29 cellular contexts compared by ENCODE assay signal in genomic region chr5:14229181-14229580, GRCh38.
DNase-seq lines count a peak whose midpoint lies in the region; ATAC-seq and TF ChIP-seq lines count a peak whose summit lies in the region.
"Had no signal": no experiment of that assay in that cellular context is flagged by ENCODE, and none has a peak within 500 bp of the region (broad histone marks: within the 10 kb centered on the region; RNA-seq: fewer than 3 reads in every experiment).

No MANE protein-coding gene starts in this region.

- H3K4me1 ChIP-seq in IMR-90 (ENCODE audit: control insufficient read depth, insufficient read depth, low read length) (peaks cover 44% of the 10 kb centered on the region), heart left ventricle (peaks cover 3 to 65% (median 23%) of the 10 kb centered on the region in 12 donors), osteoblast (ENCODE audit: insufficient read depth, low read length) (peaks cover 34% of the 10 kb centered on the region)

- H3K56ac ChIP-seq in IMR-90 (ENCODE audit: extremely low read depth, insufficient read depth, low read length) = no peak overlapping the region

- H3K4me2 ChIP-seq in IMR-90 (ENCODE audit: low read depth, low read length) = peak overlapping the region; percentile 46; the same call in 1 of the 2 replicates
- H3K4me2 ChIP-seq in osteoblast (ENCODE audit: insufficient read depth, low read length) = no peak overlapping the region

- no peak overlapping the region for H3K9ac ChIP-seq in IMR-90 (ENCODE audit: low read depth, low read length)
- H3K9ac ChIP-seq: GM23248 had no signal

- H4K5ac ChIP-seq in IMR-90 (ENCODE audit: low read depth, low read length) = no peak overlapping the region

- H3K23ac ChIP-seq in IMR-90 (ENCODE audit: low read depth, low read length) = no peak overlapping the region

- ATAC-seq in GM18868 (IDR thresholded peaks at IDR 0.05; ENCODE audit: unreplicated experiment) (peak; percentile 70), IMR-90 (ENCODE audit: low read depth) (no peak), heart left ventricle (peak; percentile 74 to 91 (median 86)), HG03439 (IDR thresholded peaks at IDR 0.05; ENCODE audit: unreplicated experiment) (no peak), HG03378 (IDR thresholded peaks at IDR 0.05; ENCODE audit: unreplicated experiment) (no peak)
- ATAC-seq: activated naive CD8-positive, alpha-beta T cell treated with anti-CD3 and anti-CD28 coated beads, Interleukin-2, amount 50 U/mL, for 24 hours; gastroesophageal sphincter; K562; natural killer cell; stimulated activated effector memory CD8-positive, alpha-beta T cell treated with anti-CD3 and anti-CD28 coated beads, Interleukin-12 subunit alpha, Interleukin-12 subunit beta, amount 100 ng/mL, for 72 hours had no signal

- H2BK20ac ChIP-seq in IMR-90 (ENCODE audit: low read depth, low read length) = no peak overlapping the region

- TF ChIP-seq POLR2A in IMR-90 (IDR thresholded peaks at IDR 0.05; ENCODE audit: low read depth, low read length) (no peak), heart left ventricle (IDR thresholded peaks at IDR 0.05) (no peak)

- no peak for TF ChIP-seq RAD21 in IMR-90 (IDR thresholded peaks at IDR 0.05; ENCODE audit: low read length)

- in situ Hi-C loops in IMR-90 (cut with MboI; ENCODE audit: low sequenced_read_pairs) = no loop called here

- no peak overlapping the region for H2AK5ac ChIP-seq in IMR-90 (ENCODE audit: low read depth, low read length)

- no TSS peak for BruUV-seq in IMR-90 (replicated peaks; lab: Mats Ljungman, UMichigan)

- intact Hi-C loops in IMR-90 (cut with micrococcal nuclease) (no loop called here), heart left ventricle (cut with DNase I) (no loop called here)

- H2AFZ ChIP-seq in IMR-90 (replicated peaks; ENCODE audit: low read length, poor library complexity) = no peak overlapping the region
- H2AFZ ChIP-seq in osteoblast (ENCODE audit: low read length) = no peak overlapping the region
- H2AFZ ChIP-seq: GM23248 had no signal

- no peak overlapping the region for H4K91ac ChIP-seq in IMR-90 (ENCODE audit: insufficient read depth, low read depth, low read length)

- POLR2A ChIA-PET in IMR-90 (lab: Charles Lee; ENCODE audit: unreplicated experiment) = no interaction called here

- CTCF ChIA-PET in IMR-90 (lab: Yijun Ruan, JAX) = no interaction called here

- H2BK120ac ChIP-seq in IMR-90 (ENCODE audit: low read depth, low read length) = no peak overlapping the region

- peaks cover 54% of the 10 kb centered on the region for H3K9me1 ChIP-seq in IMR-90 (ENCODE audit: insufficient read depth, low read length)

- H3K27me3 ChIP-seq in IMR-90 (ENCODE audit: control insufficient read depth, insufficient read depth, low read length) (no peaks in the 10 kb centered on the region), heart left ventricle (no peaks in the 10 kb centered on the region), osteoblast (ENCODE audit: insufficient read depth, low read length) (no peaks in the 10 kb centered on the region)
- H3K27me3 ChIP-seq: gastroesophageal sphincter had no signal

- no peak overlapping the region for H3K27ac ChIP-seq in IMR-90 (ENCODE audit: insufficient read depth, low read length)
- H3K27ac ChIP-seq in heart left ventricle = peak overlapping the region in 1 of 12 donors; percentile 6
- peak overlapping the region; percentile 17 for H3K27ac ChIP-seq in osteoblast (ENCODE audit: low read depth, low read length)
- H3K27ac ChIP-seq: gastroesophageal sphincter, GM23248, WERI-Rb-1 had no signal

- 100% methylated on average over 1 of the region's 1 CpG; no CpG with 5 or more reads in 1 of the 2 experiments for WGBS in IMR-90 (ENCODE audit: extremely low coverage in 2 of 2, insufficient read length in 1 of 2), 2 experiments
- WGBS in heart left ventricle, 4 donors = 42 to 71% (median 63%) methylated on average over 1 of the region's 1 CpG

- no peak for TF ChIP-seq CTCF in IMR-90 (conservative IDR thresholded peaks at IDR 0.05; ENCODE audit: low read depth, low read length)
- TF ChIP-seq CTCF in heart left ventricle (IDR thresholded peaks at IDR 0.05) = no peak
- no peak for TF ChIP-seq CTCF in osteoblast (IDR thresholded peaks at IDR 0.05; ENCODE audit: extremely low read depth, low read depth, low read length)

- no peak overlapping the region for H2AK9ac ChIP-seq in IMR-90 (replicated peaks; ENCODE audit: low read depth, low read length, poor library complexity)

- H4K20me1 ChIP-seq in IMR-90 (ENCODE audit: insufficient read depth, low read length) = peaks cover 99% of the 10 kb centered on the region
- peaks cover 87% of the 10 kb centered on the region for H4K20me1 ChIP-seq in osteoblast (ENCODE audit: insufficient read depth, low read length)

- H3K4ac ChIP-seq in IMR-90 (ENCODE audit: low read depth, low read length) = no peak overlapping the region

- H3K14ac ChIP-seq in IMR-90 (replicated peaks; ENCODE audit: low read depth, low read length) = 0 out of 2 replicates have a peak overlapping the region, but pooled peaks have one; percentile 43

- H3K36me3 ChIP-seq in IMR-90 (ENCODE audit: control insufficient read depth, insufficient read depth, low read length) (peaks cover 28% of the 10 kb centered on the region), heart left ventricle (no peaks in the 10 kb centered on the region), osteoblast (ENCODE audit: insufficient read depth, low read length) (peaks cover 15% of the 10 kb centered on the region)
- H3K36me3 ChIP-seq: gastroesophageal sphincter, WERI-Rb-1 had no signal

- no peak overlapping the region for H2BK15ac ChIP-seq in IMR-90 (ENCODE audit: low read depth, low read length)

- H3K79me1 ChIP-seq in IMR-90 (ENCODE audit: low read depth in 1 of 2, low read length in 2 of 2) = peaks cover 0 to 60% of the 10 kb centered on the region in 2 experiments; a peak in 2 of 4 replicates

- H3K9me3 ChIP-seq in IMR-90 (ENCODE audit: control insufficient read depth, insufficient read depth, low read length) (no peaks in the 10 kb centered on the region), heart left ventricle (no peaks in the 10 kb centered on the region), osteoblast (ENCODE audit: low read depth, low read length) (no peaks in the 10 kb centered on the region)
- H3K9me3 ChIP-seq: gastroesophageal sphincter had no signal

- H2BK5ac ChIP-seq in IMR-90 (ENCODE audit: low read depth, low read length, poor library complexity, severe bottlenecking) = no peak overlapping the region

- H3K4me3 ChIP-seq in IMR-90 (ENCODE audit: insufficient read depth, low read depth, low read length) (no peak overlapping the region), heart left ventricle (no peak overlapping the region), osteoblast (ENCODE audit: insufficient read depth, low read length) (no peak overlapping the region)
- H3K4me3 ChIP-seq: gastroesophageal sphincter, GM23248, K562 had no signal

- dilution Hi-C loops in IMR-90 (cut with HindIII; ENCODE audit: low sequenced_read_pairs, unreplicated experiment) = no loop called here

- H3K79me2 ChIP-seq in osteoblast (ENCODE audit: insufficient read depth, low read length) = peaks cover 100% of the 10 kb centered on the region

- H3K18ac ChIP-seq in IMR-90 (ENCODE audit: low read depth, low read length) = no peak overlapping the region

- no peak overlapping the region for H4K8ac ChIP-seq in IMR-90 (ENCODE audit: low read depth in 2 of 2, low read length in 2 of 2)

- DNase-seq in IMR-90 = no peak
- DNase-seq in heart left ventricle = peak in 1 of 5 donors; percentile 61
- DNase-seq in osteoblast (ENCODE audit: insufficient read length, low spot score, missing footprints) = no peak
- no peak for DNase-seq in ureter (ENCODE audit: low spot score)
- DNase-seq in OCI-M2 (lab: John Stamatoyannopoulos, UW; ENCODE audit: unreplicated experiment) = no peak
- DNase-seq: ACHN; activated CD4-positive, alpha-beta T cell treated with anti-CD3 and anti-CD28 coated beads, Interleukin-2, amount 10 ng/mL, durations not matched to agents 24 days and 14 days; activated gamma-delta T cell treated with Interleukin-2 at 50 U/mL for 16 hours; activated naive CD8-positive, alpha-beta T cell treated with anti-CD3 and anti-CD28 coated beads, Interleukin-2, amount 50 U/mL, for 24 hours; activated T-cell treated with anti-CD3 and anti-CD28 coated beads, Interleukin-2, amount 50 U/mL, for 24 hours; GM23248; hypothalamus; midbrain; natural killer cell; NCI-H1436; NCI-H774; retina; SHP77 treated with DMSO at 0.1 percent for 48 hours; stimulated activated CD4-positive, alpha-beta T cell treated with anti-CD3 and anti-CD28 coated beads, Interleukin-4, amount 100 ng/mL, for 24 hours; substantia nigra; SW 1271; T-helper 9 cell; WERI-Rb-1 had no signal

TF ChIP-seq in IMR-90, 13 proteins besides CTCF, POLR2A, EP300 and RAD21 (continues in another document):
- TF ChIP-seq, protein P1, sequence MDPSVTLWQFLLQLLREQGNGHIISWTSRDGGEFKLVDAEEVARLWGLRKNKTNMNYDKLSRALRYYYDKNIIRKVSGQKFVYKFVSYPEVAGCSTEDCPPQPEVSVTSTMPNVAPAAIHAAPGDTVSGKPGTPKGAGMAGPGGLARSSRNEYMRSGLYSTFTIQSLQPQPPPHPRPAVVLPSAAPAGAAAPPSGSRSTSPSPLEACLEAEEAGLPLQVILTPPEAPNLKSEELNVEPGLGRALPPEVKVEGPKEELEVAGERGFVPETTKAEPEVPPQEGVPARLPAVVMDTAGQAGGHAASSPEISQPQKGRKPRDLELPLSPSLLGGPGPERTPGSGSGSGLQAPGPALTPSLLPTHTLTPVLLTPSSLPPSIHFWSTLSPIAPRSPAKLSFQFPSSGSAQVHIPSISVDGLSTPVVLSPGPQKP (IDR thresholded peaks at IDR 0.05; ENCODE audit: borderline replicate concordance, low read depth, low read length) = no peak
- no peak for TF ChIP-seq MAFK (IDR thresholded peaks at IDR 0.05; ENCODE audit: low read depth, low read length)
- TF ChIP-seq CHD1 (IDR thresholded peaks at IDR 0.05; ENCODE audit: low read depth, low read length) = no peak
- TF ChIP-seq SMC3 (IDR thresholded peaks at IDR 0.05; ENCODE audit: low read depth, low read length) = no peak
- TF ChIP-seq BHLHE40 (IDR thresholded peaks at IDR 0.05; ENCODE audit: low read depth, low read length) = no peak
- TF ChIP-seq MXI1 (IDR thresholded peaks at IDR 0.05; ENCODE audit: borderline replicate concordance, low read depth, low read length) = no peak
- TF ChIP-seq CEBPB (IDR thresholded peaks at IDR 0.05; ENCODE audit: low read depth, low read length) = no peak
- TF ChIP-seq, protein P2, sequence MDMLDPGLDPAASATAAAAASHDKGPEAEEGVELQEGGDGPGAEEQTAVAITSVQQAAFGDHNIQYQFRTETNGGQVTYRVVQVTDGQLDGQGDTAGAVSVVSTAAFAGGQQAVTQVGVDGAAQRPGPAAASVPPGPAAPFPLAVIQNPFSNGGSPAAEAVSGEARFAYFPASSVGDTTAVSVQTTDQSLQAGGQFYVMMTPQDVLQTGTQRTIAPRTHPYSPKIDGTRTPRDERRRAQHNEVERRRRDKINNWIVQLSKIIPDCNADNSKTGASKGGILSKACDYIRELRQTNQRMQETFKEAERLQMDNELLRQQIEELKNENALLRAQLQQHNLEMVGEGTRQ (IDR thresholded peaks at IDR 0.05; ENCODE audit: low read depth, low read length) = no peak
- TF ChIP-seq FOS (IDR thresholded peaks at IDR 0.05; ENCODE audit: low read depth, low read length) = no peak
- no peak for TF ChIP-seq RFX5 (IDR thresholded peaks at IDR 0.05; ENCODE audit: low read depth, low read length)

Comparison
In these comparisons a context has a peak if more than half of its experiments do, and no peak if none do; other contexts are left out.
1. ATAC-seq: peak in GM18868 (single experiment) and heart left ventricle (4 of 4); none in IMR-90 (single experiment), HG03439 (single experiment) and HG03378 (single experiment).